Comparison of ENCODE assay signal across 17 cellular contexts in genomic region chr11:61775106-61775505, GRCh38.
"Had no signal": no experiment of that assay in that cellular context is flagged by ENCODE, and none has a peak within 500 bp of the region (broad histone marks: within the 10 kb centered on the region; RNA-seq: fewer than 3 reads in every experiment).

No MANE protein-coding gene starts in this region.

- H3K36me3 ChIP-seq: neutrophil, transverse colon had no signal

- H3K9me3 ChIP-seq: neutrophil, transverse colon had no signal

- H3K4me1 ChIP-seq: parathyroid adenoma had no signal

- H3K27ac Mint-ChIP-seq: activated CD8-positive, alpha-beta memory T cell treated with anti-CD3 and anti-CD28 coated beads, Interleukin-2, amount 10 ng/mL, durations not matched to agents 7 days and 5 days had no signal

- H3K9ac ChIP-seq: parathyroid adenoma had no signal

- H3K4me3 ChIP-seq: coronary artery, lung, transverse colon had no signal

- ATAC-seq: activated CD8-positive, alpha-beta memory T cell treated with anti-CD3 and anti-CD28 coated beads, Interleukin-2, amount 10 ng/mL, durations not matched to agents 7 days and 5 days had no signal

- H3K27me3 ChIP-seq: transverse colon had no signal

- DNase-seq: activated CD4-positive, alpha-beta T cell treated with anti-CD3 and anti-CD28 coated beads, Interleukin-2, amount 50 U/mL, for 4 hours; activated CD4-positive, CD25-positive, alpha-beta regulatory T cell; activated CD8-positive, alpha-beta memory T cell treated with anti-CD3 and anti-CD28 coated beads, Interleukin-2, amount 10 ng/mL, durations not matched to agents 7 days and 5 days; activated naive CD4-positive, alpha-beta T cell treated with anti-CD3 and anti-CD28 coated beads, Interleukin-2, amount 50 U/mL, for 16 hours; activated T-cell treated with anti-CD3 and anti-CD28 coated beads, Interleukin-2, amount 50 U/mL, for 1 hour; effector CD8-positive, alpha-beta T cell; foreskin melanocyte; left colon; midbrain; SIG-M5; stimulated activated CD4-positive, alpha-beta T cell treated with anti-CD3 and anti-CD28 coated beads, Interleukin-1b, Interleukin-23, amount 100 ng/mL, for 48 hours; transverse colon had no signal

- H3K79me2 ChIP-seq: parathyroid adenoma had no signal

- H3K4me3 Mint-ChIP-seq: activated CD8-positive, alpha-beta memory T cell treated with anti-CD3 and anti-CD28 coated beads, Interleukin-2, amount 10 ng/mL, durations not matched to agents 7 days and 5 days had no signal

- H2AFZ ChIP-seq: parathyroid adenoma had no signal

- H3K36me3 Mint-ChIP-seq: activated CD8-positive, alpha-beta memory T cell treated with anti-CD3 and anti-CD28 coated beads, Interleukin-2, amount 10 ng/mL, durations not matched to agents 7 days and 5 days had no signal

- H3K27ac ChIP-seq: coronary artery, epithelial cell of prostate, neutrophil, parathyroid adenoma, transverse colon had no signal
